15 cellular contexts compared by ENCODE assay signal in genomic region chr16:19765860-19766553, GRCh38. TPM values are rescaled to one million over a fixed set of nuclear protein-coding genes. Genes with fewer than 3 reads are reported as not detected.
A peak's percentile ranks its signal among the peaks of the same experiment; 100 is the strongest.
DNase-seq lines count a peak whose midpoint lies in the region; ATAC-seq and TF ChIP-seq lines count a peak whose summit lies in the region.
"Had no signal": no experiment of that assay in that cellular context is flagged by ENCODE, and none has a peak within 500 bp of the region (broad histone marks: within the 10 kb centered on the region; RNA-seq: fewer than 3 reads in every experiment).

No MANE protein-coding gene starts in this region.

- H3K36me3 ChIP-seq in BLaER1 = no peaks in the 10 kb centered on the region
- H3K36me3 ChIP-seq: vagina had no signal

- H3K4me1 ChIP-seq in BLaER1 = peaks cover 37% of the 10 kb centered on the region

- H3K27me3 ChIP-seq in BLaER1 = no peaks in the 10 kb centered on the region
- H3K27me3 ChIP-seq: vagina had no signal

- H3K9me3 ChIP-seq in BLaER1 = peaks cover 24% of the 10 kb centered on the region
- H3K9me3 ChIP-seq: vagina had no signal

- intact Hi-C loops in left cardiac atrium (cut with DNase I) = no loop called here

- ATAC-seq in left cardiac atrium (peak; percentile 74 to 78), GM21576 (IDR thresholded peaks at IDR 0.05; ENCODE audit: unreplicated experiment) (no peak), GM21390 (IDR thresholded peaks at IDR 0.05; ENCODE audit: unreplicated experiment) (no peak)
- ATAC-seq: activated CD4-positive, alpha-beta T cell treated with anti-CD3 and anti-CD28 coated beads for 36 hours; K562 had no signal

- no peak overlapping the region for H3K4me3 ChIP-seq in BLaER1
- H3K4me3 ChIP-seq: K562, vagina had no signal

- peaks cover 18% of the 10 kb centered on the region for H3K4me1 Mint-ChIP-seq in brain
- H3K4me1 Mint-ChIP-seq: activated CD4-positive, alpha-beta T cell treated with anti-CD3 and anti-CD28 coated beads for 36 hours; nephron progenitor cell had no signal

- peak overlapping the region in 3 of 5 experiments; percentile 50 to 80 (median 75) for H3K27ac Mint-ChIP-seq in brain
- H3K27ac Mint-ChIP-seq: activated CD4-positive, alpha-beta T cell treated with anti-CD3 and anti-CD28 coated beads for 36 hours; activated T-helper 1 cell treated with anti-CD3 and anti-CD28 coated beads, Interleukin-12 subunit alpha, Interleukin-12 subunit beta, Interleukin-2, Interleukin-4 antibody, amounts not matched to agents 30 ng/mL and 10 ng/mL and 1 ng/mL, durations not matched to agents 14 hours and 24 hours and 36 hours; nephron progenitor cell had no signal

- peak overlapping the region; percentile 77 for H3K4me2 ChIP-seq in BLaER1

- no peak overlapping the region for H3K4me3 Mint-ChIP-seq in brain
- H3K4me3 Mint-ChIP-seq: activated CD4-positive, alpha-beta T cell treated with anti-CD3 and anti-CD28 coated beads for 36 hours; activated T-helper 1 cell treated with anti-CD3 and anti-CD28 coated beads, Interleukin-12 subunit alpha, Interleukin-12 subunit beta, Interleukin-2, Interleukin-4 antibody, amounts not matched to agents 30 ng/mL and 10 ng/mL and 1 ng/mL, durations not matched to agents 14 hours and 24 hours and 36 hours; nephron progenitor cell had no signal

- TF ChIP-seq CTCF in brain (conservative IDR thresholded peaks at IDR 0.05) = no peak

- no peaks in the 10 kb centered on the region for H4K20me1 ChIP-seq in BLaER1

- H3K9me3 Mint-ChIP-seq in brain = peaks cover 3 to 18% (median 9%) of the 10 kb centered on the region in 5 experiments

- H3K27ac ChIP-seq in BLaER1 = peak overlapping the region; percentile 69
- H3K27ac ChIP-seq: vagina had no signal

- H3K27me3 Mint-ChIP-seq in brain = peaks cover 2% of the 10 kb centered on the region
- H3K27me3 Mint-ChIP-seq: activated CD4-positive, alpha-beta T cell treated with anti-CD3 and anti-CD28 coated beads for 36 hours had no signal

- peaks cover 41% of the 10 kb centered on the region for H3K36me3 Mint-ChIP-seq in brain

- no peak overlapping the region for H3K9ac ChIP-seq in BLaER1

- DNase-seq in left cardiac atrium = peak; percentile 40
- peak; percentile 95 for DNase-seq in pons (ENCODE audit: low spot score)
- no peak for DNase-seq in HuH-7 (ENCODE audit: low spot score)
- no peak for DNase-seq in activated naive CD4-positive, alpha-beta T cell treated with anti-CD3 and anti-CD28 coated beads, Interleukin-2, amount 50 U/mL, for 16 hours
- DNase-seq: activated CD4-positive, alpha-beta T cell treated with anti-CD3 and anti-CD28 coated beads for 36 hours; erythroblast; NCI-H146; nephron progenitor cell had no signal

RNA-seq across cellular contexts. Expression of gene IQCK, which starts 47.9 kb away (rescaled TPM):
- polyA plus RNA-seq in brain (ENCODE audit: insufficient read depth, low read depth, low replicate concordance) = 52.4 TPM
- total RNA-seq in left cardiac atrium = 1 to 10 TPM; 4.3 to 6.6 TPM

RNA-seq across cellular contexts. Expression of gene KNOP1, which starts 48.0 kb away (rescaled TPM):
- polyA plus RNA-seq in brain (ENCODE audit: insufficient read depth, low read depth, low replicate concordance) = 39.5 TPM
- 1 to 10 TPM; 8.5 to 9.1 TPM for total RNA-seq in left cardiac atrium

Comparison
In these comparisons a context has a peak if more than half of its experiments do, and no peak if none do; other contexts are left out.
1. ATAC-seq: peak in left cardiac atrium (2 of 2); none in GM21576 (single experiment) and GM21390 (single experiment).
2. DNase-seq: peak in left cardiac atrium (single experiment) and pons (single experiment); none in HuH-7 (single experiment) and activated naive CD4-positive, alpha-beta T cell treated with anti-CD3 and anti-CD28 coated beads, Interleukin-2, amount 50 U/mL, for 16 hours (single experiment).